ENCODE assay signal across 8 cellular contexts in genomic region chr11:122690801-122691649, GRCh38. TPM values are rescaled to one million over a fixed set of nuclear protein-coding genes. Genes with fewer than 3 reads are reported as not detected.
DNase-seq lines count a peak whose midpoint lies in the region; ATAC-seq and TF ChIP-seq lines count a peak whose summit lies in the region.

No MANE protein-coding gene starts in this region.

- no peaks in the 10 kb centered on the region for H3K27me3 ChIP-seq in right atrium auricular region

- POLR2A ChIA-PET in activated CD8-positive, alpha-beta T cell treated with anti-CD3 and anti-CD28 coated beads for 36 hours (lab: Charles Lee), result interaction anchor here (0.7 to 1.7 kb wide), 14 partner anchors 9 to 147 kb away, joined by 3 to 6 read pairs (median 4); partner anchors contain the start of gene CRTAM

- no peak for TF ChIP-seq CTCF in activated CD8-positive, alpha-beta T cell treated with anti-CD3 and anti-CD28 coated beads for 36 hours (IDR thresholded peaks at IDR 0.05)
- no peak for TF ChIP-seq CTCF in right atrium auricular region (IDR thresholded peaks at IDR 0.05)

- no peaks in the 10 kb centered on the region for H3K27me3 Mint-ChIP-seq in activated CD8-positive, alpha-beta T cell treated with anti-CD3 and anti-CD28 coated beads for 36 hours

- intact Hi-C loops in activated CD8-positive, alpha-beta T cell treated with anti-CD3 and anti-CD28 coated beads for 36 hours (cut with micrococcal nuclease), result loop anchor here (10.0 kb wide), 1 partner anchor 164 kb away; no protein-coding TSS in a partner anchor
- intact Hi-C loops in posterior cingulate gyrus (cut with DNase I), result no loop called here

- H3K36me3 Mint-ChIP-seq in activated CD8-positive, alpha-beta T cell treated with anti-CD3 and anti-CD28 coated beads for 36 hours (ENCODE audit: low read depth), result peaks cover 9% of the 10 kb centered on the region
- peaks cover 12% of the 10 kb centered on the region for H3K36me3 Mint-ChIP-seq in stimulated activated effector memory CD8-positive, alpha-beta T cell treated with anti-CD3 and anti-CD28 coated beads, Interleukin-12 subunit alpha, Interleukin-12 subunit beta, amount 100 ng/mL, for 72 hours

- peak overlapping the region; percentile 66 for H3K27ac Mint-ChIP-seq in activated CD8-positive, alpha-beta T cell treated with anti-CD3 and anti-CD28 coated beads for 36 hours
- peak overlapping the region; percentile 76 for H3K27ac Mint-ChIP-seq in stimulated activated effector memory CD8-positive, alpha-beta T cell treated with anti-CD3 and anti-CD28 coated beads, Interleukin-12 subunit alpha, Interleukin-12 subunit beta, amount 100 ng/mL, for 72 hours

- H3K4me3 ChIP-seq in right atrium auricular region, result peak overlapping the region; percentile 2 to 35

- peak; percentile 28 for ATAC-seq in HG02852 (IDR thresholded peaks at IDR 0.05; ENCODE audit: unreplicated experiment)
- ATAC-seq in activated CD8-positive, alpha-beta T cell treated with anti-CD3 and anti-CD28 coated beads for 36 hours, result peak; percentile 17
- ATAC-seq in stimulated activated effector memory CD8-positive, alpha-beta T cell treated with anti-CD3 and anti-CD28 coated beads, Interleukin-12 subunit alpha, Interleukin-12 subunit beta, amount 100 ng/mL, for 72 hours, result peak; percentile 29

- no peaks in the 10 kb centered on the region for H3K36me3 ChIP-seq in right atrium auricular region

- CTCF ChIA-PET in activated CD8-positive, alpha-beta T cell treated with anti-CD3 and anti-CD28 coated beads for 36 hours (lab: Charles Lee), result interaction anchor here (1.0 to 2.6 kb wide), 8 partner anchors 12 to 163 kb away, joined by 3 to 24 read pairs (median 4); no protein-coding TSS in a partner anchor

- H3K27ac ChIP-seq in right atrium auricular region, result peak overlapping the region; percentile 26 to 43

- H3K4me3 Mint-ChIP-seq in activated CD8-positive, alpha-beta T cell treated with anti-CD3 and anti-CD28 coated beads for 36 hours, result peak overlapping the region; percentile 65
- H3K4me3 Mint-ChIP-seq in stimulated activated effector memory CD8-positive, alpha-beta T cell treated with anti-CD3 and anti-CD28 coated beads, Interleukin-12 subunit alpha, Interleukin-12 subunit beta, amount 100 ng/mL, for 72 hours, result peak overlapping the region; percentile 57

- peaks cover 80% of the 10 kb centered on the region for H3K4me1 Mint-ChIP-seq in activated CD8-positive, alpha-beta T cell treated with anti-CD3 and anti-CD28 coated beads for 36 hours (ENCODE audit: low read depth)
- H3K4me1 Mint-ChIP-seq in stimulated activated effector memory CD8-positive, alpha-beta T cell treated with anti-CD3 and anti-CD28 coated beads, Interleukin-12 subunit alpha, Interleukin-12 subunit beta, amount 100 ng/mL, for 72 hours, result peaks cover 67% of the 10 kb centered on the region

- H3K9me3 Mint-ChIP-seq in activated CD8-positive, alpha-beta T cell treated with anti-CD3 and anti-CD28 coated beads for 36 hours, result no peaks in the 10 kb centered on the region
- no peaks in the 10 kb centered on the region for H3K9me3 Mint-ChIP-seq in stimulated activated effector memory CD8-positive, alpha-beta T cell treated with anti-CD3 and anti-CD28 coated beads, Interleukin-12 subunit alpha, Interleukin-12 subunit beta, amount 100 ng/mL, for 72 hours

- no peak for DNase-seq in activated CD8-positive, alpha-beta T cell treated with anti-CD3 and anti-CD28 coated beads for 36 hours
- DNase-seq in right atrium auricular region (ENCODE audit: low spot score), result no peak
- peak in 1 of 2 donors; percentile 56 for DNase-seq in stimulated activated effector memory CD8-positive, alpha-beta T cell treated with anti-CD3 and anti-CD28 coated beads, Interleukin-12 subunit alpha, Interleukin-12 subunit beta, amount 100 ng/mL, for 72 hours (ENCODE audit: low spot score in 2 of 2)
- DNase-seq in iPS-NIHi11 (ENCODE audit: low spot score), result no peak
- DNase-seq in DMS 273 treated with DMSO at 0.1 percent for 48 hours (lab: John Stamatoyannopoulos, UW), result no peak
- DNase-seq in activated effector memory CD4-positive, alpha-beta T cell treated with Interleukin-2 at 50 U/mL for 16 hours, result no peak
- DNase-seq in posterior cingulate gyrus, result no peak

- peaks cover 0 to 17% of the 10 kb centered on the region in 2 donors for H3K4me1 ChIP-seq in right atrium auricular region

- no peaks in the 10 kb centered on the region for H3K9me3 ChIP-seq in right atrium auricular region

RNA-seq across cellular contexts. Expression of gene UBASH3B, which starts 35.5 kb away (rescaled TPM):
- total RNA-seq in activated CD8-positive, alpha-beta T cell treated with anti-CD3 and anti-CD28 coated beads for 36 hours, result 10 to 100 TPM; 36.1 to 40.6 TPM
- 1 to 10 TPM; 1.7 to 1.8 TPM for total RNA-seq in right atrium auricular region

Comparison
In these comparisons a context has a peak if more than half of its experiments do, and no peak if none do; other contexts are left out.
1. RNA of gene UBASH3B, which starts 35.5 kb away (total RNA-seq): 36.1 to 40.6 TPM in activated CD8-positive, alpha-beta T cell treated with anti-CD3 and anti-CD28 coated beads for 36 hours; 1.7 to 1.8 TPM in right atrium auricular region; every median in the first group is over 10 times any median in the second.
2. Peak in every context shown above with its lines, with median percentiles within 50 percentile points of each other: ATAC-seq.